8 cellular contexts compared by ENCODE assay signal in genomic region chr14:38207830-38208815, GRCh38. TPM values are rescaled to one million over a fixed set of nuclear protein-coding genes. Genes with fewer than 3 reads are reported as not detected.
A peak's percentile ranks its signal among the peaks of the same experiment; 100 is the strongest.
DNase-seq lines count a peak whose midpoint lies in the region; ATAC-seq, FAIRE-seq and TF ChIP-seq lines count a peak whose summit lies in the region.

Gene SSTR1 (plus strand): TSS chr14:38207904. CDS start chr14:38209390, 1,486 bp downstream.

- no peak within 1 kb of the TSS for H3K4ac ChIP-seq in H1 (replicated peaks; ENCODE audit: insufficient read length, low read depth, low read length)

- TF ChIP-seq POLR2A in H1 (IDR thresholded peaks at IDR 0.05; ENCODE audit: control extremely low read depth in 1 of 2, low read depth in 2 of 2, low read length in 2 of 2): peak; percentile 80 to 88

- H3K4me2 ChIP-seq in H1 (ENCODE audit: insufficient read depth in 1 of 2, low read depth in 2 of 2, low read length in 2 of 2): peak within 1 kb of the TSS; percentile 80 to 85

- H3K56ac ChIP-seq in H1 (replicated peaks; ENCODE audit: insufficient read length, low read depth, low read length): no peak within 1 kb of the TSS

- H2BK120ac ChIP-seq in H1 (replicated peaks; ENCODE audit: low read depth, low read length): no peak within 1 kb of the TSS

- no peak within 1 kb of the TSS for H2AFZ ChIP-seq in H1 (ENCODE audit: low read length)

- no peak for DNase-seq in AG04449 (ENCODE audit: low read depth, low spot score)
- peak in 1 of 2 experiments; percentile 71 for DNase-seq in H1 (ENCODE audit: low read depth in 1 of 2, low spot score in 2 of 2)
- DNase-seq in NCI-H2081 (lab: John Stamatoyannopoulos, UW): no peak
- no peak for DNase-seq in H4 (ENCODE audit: low spot score)
- no peak for DNase-seq in hepatic stellate cell (ENCODE audit: low spot score)

- H2BK20ac ChIP-seq in H1 (ENCODE audit: low read length): no peak within 1 kb of the TSS

- H3K79me1 ChIP-seq in H1 (ENCODE audit: low read depth, low read length): no peaks in the 10 kb centered on the region

- 0 out of 2 replicates have a peak within 1 kb of the TSS, but pooled peaks have one; percentile 30 for H2BK12ac ChIP-seq in H1 (ENCODE audit: low read depth, low read length)

- POLR2A ChIA-PET in AG04449 (lab: Yijun Ruan, JAX) (interaction anchor here (0.9 to 1.9 kb wide), 7 partner anchors 8 to 198 kb away, joined by 3 to 6 read pairs (median 5); partner anchors contain the start of gene CLEC14A), H1 (lab: Charles Lee; ENCODE audit: partially characterized antibody) (interaction anchor here (0.6 to 8.9 kb wide), 31 partner anchors 8 to 775 kb away, joined by 3 to 70 read pairs (median 4); partner anchors contain the start of gene CLEC14A)

- H3K4me1 ChIP-seq in HUES6 (ENCODE audit: control insufficient read depth, insufficient read depth, low read length) (peaks cover 30% of the 10 kb centered on the region), H1 (replicated peaks in 1 of 4; ENCODE audit: control insufficient read depth in 3 of 4, insufficient read depth in 4 of 4, low read length in 3 of 4) (peaks cover 3 to 20% (median 12%) of the 10 kb centered on the region in 4 experiments), mucosa of stomach (ENCODE audit: control insufficient read depth, insufficient read depth, low read length) (peaks cover 14% of the 10 kb centered on the region)

- peaks cover 8 to 12% of the 10 kb centered on the region in 2 experiments for H4K20me1 ChIP-seq in H1 (replicated peaks in 1 of 2; ENCODE audit: control insufficient read depth in 1 of 2, insufficient read depth in 2 of 2, low read length in 2 of 2)

- H3K18ac ChIP-seq in H1 (ENCODE audit: extremely low read depth, low read length): no peak within 1 kb of the TSS

- H2BK15ac ChIP-seq in H1 (ENCODE audit: low read length): no peak within 1 kb of the TSS

- CTCF ChIA-PET in AG04449 (lab: Yijun Ruan, JAX) (interaction anchor here (0.7 to 4.6 kb wide), 18 partner anchors 10 to 807 kb away, joined by 3 to 35 read pairs (median 3); no protein-coding TSS in a partner anchor), H1 (lab: Charles Lee; ENCODE audit: partially characterized antibody) (interaction anchor here (0.6 to 2.4 kb wide), 15 partner anchors 9 to 809 kb away, joined by 3 to 7 read pairs (median 3); no protein-coding TSS in a partner anchor)

- peaks cover 81% of the 10 kb centered on the region for H3K27me3 ChIP-seq in HUES6 (ENCODE audit: control insufficient read depth, insufficient read depth, low read length)
- H3K27me3 ChIP-seq in H1 (replicated peaks in 1 of 4; ENCODE audit: control insufficient read depth in 3 of 4, extremely low read depth in 1 of 4, insufficient read depth in 3 of 4, low read length in 3 of 4): peaks cover 55 to 75% (median 71%) of the 10 kb centered on the region in 4 experiments
- peaks cover 12% of the 10 kb centered on the region for H3K27me3 ChIP-seq in mucosa of stomach (ENCODE audit: control insufficient read depth, insufficient read depth, low read length)

- no peak within 1 kb of the TSS for H4K5ac ChIP-seq in H1 (ENCODE audit: insufficient read length, low read depth, low read length)

- H4K8ac ChIP-seq in H1 (ENCODE audit: extremely low read depth, insufficient read depth, low read length): no peak within 1 kb of the TSS

- H3K9me3 ChIP-seq in HUES6 (ENCODE audit: control insufficient read depth, insufficient read depth, low read depth, low read length) (peaks cover 3% of the 10 kb centered on the region; the same call in 1 of the 2 replicates), H1 (ENCODE audit: insufficient read depth in 2 of 2, low read depth in 1 of 2, low read length in 1 of 2) (peaks cover 4 to 10% of the 10 kb centered on the region in 2 experiments; a peak in 2 of 4 replicates), mucosa of stomach (ENCODE audit: control insufficient read depth, low read length) (no peaks in the 10 kb centered on the region)

- TF ChIP-seq EP300 in H1 (IDR thresholded peaks at IDR 0.05; ENCODE audit: borderline replicate concordance in 1 of 2, low read depth in 2 of 2, low read length in 2 of 2): no peak

- no peaks in the 10 kb centered on the region for H3K36me3 ChIP-seq in HUES6 (ENCODE audit: control insufficient read depth, insufficient read depth, low read length)
- H3K36me3 ChIP-seq in H1 (ENCODE audit: control insufficient read depth in 2 of 4, insufficient read depth in 4 of 4, low read length in 3 of 4): peaks cover 0 to 5% (median 0%) of the 10 kb centered on the region in 4 experiments; a peak in 1 of 8 replicates
- H3K36me3 ChIP-seq in mucosa of stomach (ENCODE audit: control insufficient read depth, insufficient read depth, low read length): peaks cover 3% of the 10 kb centered on the region

- H2AK5ac ChIP-seq in H1 (ENCODE audit: low read depth, low read length): no peak within 1 kb of the TSS

- H3K9ac ChIP-seq in HUES6 (ENCODE audit: low read length) (peak within 1 kb of the TSS; percentile 38), H1 (replicated peaks in 1 of 4; ENCODE audit: extremely low read depth in 1 of 4, low read depth in 3 of 4, low read length in 3 of 4) (no peak within 1 kb of the TSS; a peak in 1 of 7 replicates), mucosa of stomach (ENCODE audit: low read length) (peak within 1 kb of the TSS; percentile 78)

- no peak within 1 kb of the TSS for H3K14ac ChIP-seq in H1 (ENCODE audit: insufficient read length)

- TF ChIP-seq RAD21 in H1 (IDR thresholded peaks at IDR 0.05 in 1 of 2, conservative IDR thresholded peaks at IDR 0.05 in 1 of 2; ENCODE audit: low read depth in 2 of 2, low read length in 2 of 2): no peak

- no peak within 1 kb of the TSS for H4K91ac ChIP-seq in H1 (replicated peaks; ENCODE audit: insufficient read length, low read length)

- peak within 1 kb of the TSS; percentile 81 for H3K4me3 ChIP-seq in AG04449 (ENCODE audit: low read depth, low read length)
- peak within 1 kb of the TSS; percentile 51 for H3K4me3 ChIP-seq in HUES6 (ENCODE audit: low read depth, low read length)
- peak within 1 kb of the TSS; percentile 28 to 59 (median 35); a peak in 7 of 8 replicates for H3K4me3 ChIP-seq in H1 (ENCODE audit: extremely low read depth in 1 of 4, insufficient read depth in 2 of 4, low read depth in 3 of 4, low read length in 4 of 4)
- peak within 1 kb of the TSS; percentile 94 for H3K4me3 ChIP-seq in mucosa of stomach (ENCODE audit: low read length)

- no peak within 1 kb of the TSS for H3K23ac ChIP-seq in H1 (ENCODE audit: insufficient read length)

- 7% methylated on average over 51 of the region's 51 CpGs; no CpG with 5 or more reads in 1 of the 2 experiments for WGBS in H1 (ENCODE audit: extremely low coverage in 1 of 2, insufficient coverage in 1 of 2, insufficient read length in 1 of 2, insufficient replicate concordance in 2 of 2, low coverage in 1 of 2, low lambda C conversion rate in 2 of 2, missing lambda C conversion rate in 1 of 2), 2 experiments

- TF ChIP-seq CTCF in AG04449 (IDR thresholded peaks at IDR 0.05; ENCODE audit: insufficient read depth, low read length, missing control alignments): no peak
- TF ChIP-seq CTCF in H1 (IDR thresholded peaks at IDR 0.05; ENCODE audit: control extremely low read depth in 1 of 3, insufficient read depth in 1 of 3, low read depth in 1 of 3, low read length in 3 of 3): no peak

- FAIRE-seq in H1 (lab: Jason Lieb, UNC): no peak

- no peak for ATAC-seq in GM19463 (IDR thresholded peaks at IDR 0.05; ENCODE audit: unreplicated experiment)

- peaks cover 12% of the 10 kb centered on the region for H3K23me2 ChIP-seq in H1 (ENCODE audit: low read depth, low read length)

- H3K27ac ChIP-seq in HUES6 (ENCODE audit: low read depth, low read length) (no peak within 1 kb of the TSS), H1 (ENCODE audit: low read depth, low read length) (no peak within 1 kb of the TSS)

- H3K79me2 ChIP-seq in H1 (ENCODE audit: control insufficient read depth in 1 of 2, insufficient read depth in 2 of 2, low read length in 2 of 2): no peaks in the 10 kb centered on the region

- H2BK5ac ChIP-seq in H1 (ENCODE audit: low read depth, low read length): no peak within 1 kb of the TSS

TF ChIP-seq in H1, 55 proteins besides CTCF, POLR2A, EP300 and RAD21 (continues in another document):
- peak; percentile 5 for TF ChIP-seq EZH2 (IDR thresholded peaks at IDR 0.05; ENCODE audit: low read depth, low read length, severe bottlenecking)
- TF ChIP-seq BACH1 (IDR thresholded peaks at IDR 0.05; ENCODE audit: low read length): no peak
- peak; percentile 0 for TF ChIP-seq KDM4A (IDR thresholded peaks at IDR 0.05; ENCODE audit: low read depth, low read length, severe bottlenecking)
- peak; percentile 52 for TF ChIP-seq MAX (IDR thresholded peaks at IDR 0.05)
- TF ChIP-seq TCF12 (IDR thresholded peaks at IDR 0.05; ENCODE audit: low read depth, low read length): no peak
- no peak for TF ChIP-seq SP2 (IDR thresholded peaks at IDR 0.05; ENCODE audit: low read length)
- TF ChIP-seq POU5F1 (IDR thresholded peaks at IDR 0.05; ENCODE audit: low read depth, low read length): no peak
- TF ChIP-seq EGR1 (IDR thresholded peaks at IDR 0.05; ENCODE audit: borderline replicate concordance, low read depth, low read length): 0 out of 2 replicates have a peak, but pooled peaks have one; percentile 12

RNA-seq across cellular contexts. Expression of gene SSTR1, which starts in this region (rescaled TPM):
- total RNA-seq in H1 (2021; fragmentation: NEBNext Ultra II Directional; extraction: Animal tissue kit (Norgen Biotek cat#: 25700)): 0.75 and 0.93 TPM in 2 replicates
- polyA plus RNA-seq in H1 (2011; rRNA removed): 0.82 and 1.3 TPM in 2 replicates
- polyA plus RNA-seq in H1 (2011; cell fraction: cytosol; rRNA removed): 0.63 TPM
- polyA plus RNA-seq in H1 (2011; cell fraction: nucleus; rRNA removed): 2.7 TPM
- 0.52 to 0.83 TPM (median 0.59 TPM) in 4 replicates for polyA plus RNA-seq in H1 (2012, experiment 1 of 2)
- polyA plus RNA-seq in H1 (2012, experiment 2 of 2): 0.24 TPM
- 0.79 TPM for polyA plus RNA-seq in H1 (2013, experiment 1 of 2)
- 0.72 TPM for polyA plus RNA-seq in H1 (2013, experiment 2 of 2)
- polyA minus RNA-seq in H1 (2011; rRNA and poly(A)+ RNA removed): 0.85 and 1.4 TPM in 2 replicates
- polyA minus RNA-seq in H1 (2011; cell fraction: cytosol; rRNA and poly(A)+ RNA removed): 1.5 TPM
- polyA minus RNA-seq in H1 (2011; cell fraction: nucleus; rRNA and poly(A)+ RNA removed): 2.4 TPM
- not detected in 2 replicates for total RNA-seq in H4 (2014; rRNA removed; shearing (Covaris generic))

Comparison
In these comparisons a context has a peak if more than half of its experiments do, and no peak if none do; other contexts are left out.
1. H3K4me3 ChIP-seq: peak in every context shown above with its lines; median percentile 94 in mucosa of stomach; 81 in AG04449; 51 in HUES6; 35 in H1.
2. H3K9ac ChIP-seq: peak in HUES6 (single experiment) and mucosa of stomach (single experiment); none in H1 (0 of 4).